23 cellular contexts compared by ENCODE assay signal in the genomic region with DNA sequence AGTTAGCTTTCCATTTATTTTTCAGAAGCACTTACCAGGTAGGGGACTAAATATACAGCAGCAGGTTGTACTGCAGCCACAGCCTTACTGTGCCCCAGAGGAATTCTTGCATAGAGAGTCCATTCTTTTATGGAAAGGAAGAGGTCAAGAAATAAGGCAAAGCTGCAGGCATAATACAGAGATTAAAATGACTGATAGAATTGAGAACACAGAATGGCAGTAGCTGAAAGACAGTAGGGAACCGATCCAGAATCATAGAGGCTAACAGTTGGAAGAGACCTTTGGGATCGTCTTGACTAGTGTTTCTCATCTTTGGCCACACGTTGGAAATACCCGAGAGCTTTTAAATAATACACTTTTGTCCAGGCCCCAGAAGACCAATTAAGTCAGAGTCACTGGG.
"Had no signal": no experiment of that assay in that cellular context is flagged by ENCODE, and none has a peak within 500 bp of the region (broad histone marks: within the 10 kb centered on the region; RNA-seq: fewer than 3 reads in every experiment).

No MANE protein-coding gene starts in this region.

- DNase-seq: dorsolateral prefrontal cortex; effector CD4-positive, alpha-beta T cell; foreskin fibroblast; gastrocnemius medialis; head of caudate nucleus; left ventricle myocardium superior; lower lobe of right lung; psoas muscle; right cardiac atrium; spleen; stimulated activated CD4-positive, alpha-beta T cell treated with anti-CD3 and anti-CD28 coated beads, Interleukin-2, amount 100 ng/mL, for 48 hours; stimulated activated naive B cell treated with anti-CD40 and anti-IgM and Interleukin-4, amounts not matched to agents 10 μg/mL and 1 μg/mL and 100 μg/mL, for 72 hours; stimulated activated naive CD8-positive, alpha-beta T cell treated with anti-CD3 and anti-CD28 coated beads, Interleukin-15, amount 100 ng/mL, for 72 hours; thyroid gland; trophoblast cell had no signal

- H3K4me3 Mint-ChIP-seq: natural killer cell treated with Interleukin-12 subunit alpha and Interleukin-12 subunit beta and Interleukin-15 and Interleukin-18, amount 100 ng/mL, for 72 hours; neural crest cell; stimulated activated naive B cell treated with anti-CD40 and anti-IgM and Interleukin-4, amounts not matched to agents 10 μg/mL and 1 μg/mL and 100 μg/mL, for 72 hours; stimulated activated naive CD8-positive, alpha-beta T cell treated with anti-CD3 and anti-CD28 coated beads, Interleukin-15, amount 100 ng/mL, for 72 hours had no signal

- H3K4me3 ChIP-seq: dorsolateral prefrontal cortex, gastrocnemius medialis, lower lobe of right lung, psoas muscle, skin epidermis, spleen, thyroid gland had no signal

- H3K9me3 ChIP-seq: gastrocnemius medialis, lower lobe of right lung, psoas muscle, spleen, thyroid gland had no signal

- H3K27ac ChIP-seq: dorsolateral prefrontal cortex, epithelial cell of prostate, gastrocnemius medialis, lower lobe of right lung, parathyroid adenoma, psoas muscle, skin epidermis, thyroid gland had no signal

- H3K9ac ChIP-seq: parathyroid adenoma had no signal

- H3K36me3 Mint-ChIP-seq: natural killer cell treated with Interleukin-12 subunit alpha and Interleukin-12 subunit beta and Interleukin-15 and Interleukin-18, amount 100 ng/mL, for 72 hours had no signal

- H3K27me3 Mint-ChIP-seq: natural killer cell treated with Interleukin-12 subunit alpha and Interleukin-12 subunit beta and Interleukin-15 and Interleukin-18, amount 100 ng/mL, for 72 hours; stimulated activated naive B cell treated with anti-CD40 and anti-IgM and Interleukin-4, amounts not matched to agents 10 μg/mL and 1 μg/mL and 100 μg/mL, for 72 hours; stimulated activated naive CD8-positive, alpha-beta T cell treated with anti-CD3 and anti-CD28 coated beads, Interleukin-15, amount 100 ng/mL, for 72 hours had no signal

- H3K4me1 ChIP-seq: gastrocnemius medialis, lower lobe of right lung, parathyroid adenoma, psoas muscle had no signal

- H3K36me3 ChIP-seq: gastrocnemius medialis, lower lobe of right lung, spleen, thyroid gland had no signal

- FAIRE-seq: colon, keratinocyte had no signal

- ATAC-seq: esophagus mucosa; gastrocnemius medialis; left ventricle myocardium superior; lower lobe of right lung; natural killer cell treated with Interleukin-12 subunit alpha and Interleukin-12 subunit beta and Interleukin-15 and Interleukin-18, amount 100 ng/mL, for 72 hours; psoas muscle; right cardiac atrium; stimulated activated naive B cell treated with anti-CD40 and anti-IgM and Interleukin-4, amounts not matched to agents 10 μg/mL and 1 μg/mL and 100 μg/mL, for 72 hours; stimulated activated naive CD8-positive, alpha-beta T cell treated with anti-CD3 and anti-CD28 coated beads, Interleukin-15, amount 100 ng/mL, for 72 hours had no signal

- H3K27me3 ChIP-seq: dorsolateral prefrontal cortex, gastrocnemius medialis, spleen, thyroid gland had no signal

- H3K27ac Mint-ChIP-seq: stimulated activated naive CD8-positive, alpha-beta T cell treated with anti-CD3 and anti-CD28 coated beads, Interleukin-15, amount 100 ng/mL, for 72 hours had no signal

- H3K9me3 Mint-ChIP-seq: natural killer cell treated with Interleukin-12 subunit alpha and Interleukin-12 subunit beta and Interleukin-15 and Interleukin-18, amount 100 ng/mL, for 72 hours had no signal
